Comparison of ENCODE assay signal across 34 cellular contexts in genomic region chr12:82012176-82012575, GRCh38.
"Had no signal": no experiment of that assay in that cellular context is flagged by ENCODE, and none has a peak within 500 bp of the region (broad histone marks: within the 10 kb centered on the region; RNA-seq: fewer than 3 reads in every experiment).

No MANE protein-coding gene starts in this region.

- DNase-seq: MM.1S, MV-4-11, NCI-H1048, NCI-H1092, NCI-H1092 treated with DMSO at 0.1 percent for 48 hours, NCI-H1105, NCI-H1105 treated with DMSO at 0.1 percent for 48 hours, NCI-H1417, NCI-H1417 treated with DMSO at 0.1 percent for 48 hours, NCI-H1436, NCI-H1436 treated with DMSO at 0.1 percent for 48 hours, NCI-H1694, NCI-H1694 treated with DMSO at 0.1 percent for 48 hours, NCI-H187, NCI-H187 treated with DMSO at 0.1 percent for 48 hours, NCI-H1930, NCI-H2029, NCI-H2029 treated with DMSO at 0.1 percent for 48 hours, NCI-H2081, NCI-H2081 treated with DMSO at 0.1 percent for 48 hours, NCI-H2107, NCI-H2171, NCI-H2171 treated with DMSO at 0.1 percent for 48 hours, NCI-H2227 treated with DMSO at 0.1 percent for 48 hours, NCI-H226, NCI-H345, NCI-H446, NCI-H446 treated with DMSO at 0.1 percent for 48 hours, NCI-H510A, NCI-H510A treated with DMSO at 0.1 percent for 48 hours, NCI-H524, NCI-H524 treated with DMSO at 0.1 percent for 48 hours, NCI-H526, NCI-H526 treated with DMSO at 0.1 percent for 48 hours had no signal
